20 cellular contexts compared by ENCODE assay signal in the genomic region with DNA sequence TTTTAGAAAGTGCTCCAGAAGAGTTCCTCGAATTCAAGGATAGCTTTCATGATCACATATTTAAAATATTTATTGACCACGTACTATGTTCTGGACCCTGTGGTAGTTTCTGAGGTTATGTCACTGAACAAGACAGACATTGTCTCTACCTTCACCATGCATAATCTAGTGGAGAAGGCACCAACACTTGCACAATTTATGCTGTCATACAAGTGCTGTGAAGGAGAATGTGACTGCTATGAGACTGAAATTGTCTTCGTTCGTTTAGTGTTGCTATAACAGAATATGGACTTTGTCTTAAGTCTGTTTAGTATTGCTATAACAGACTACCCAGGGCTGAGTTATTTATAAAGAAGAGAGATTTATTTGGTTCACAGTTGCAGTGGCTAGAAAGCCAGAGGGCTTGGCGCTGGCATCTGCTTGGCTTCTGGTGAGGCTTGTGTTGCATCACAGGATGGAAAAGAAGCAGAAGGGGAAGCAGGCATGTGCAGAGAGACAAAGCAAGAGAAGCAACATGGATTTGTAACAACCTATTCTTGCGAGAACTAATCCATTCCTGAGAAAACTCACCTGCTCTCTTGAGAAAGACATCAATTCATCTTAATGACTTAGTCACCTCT. TPM values are rescaled to one million over a fixed set of nuclear protein-coding genes. Genes with fewer than 3 reads are reported as not detected.
DNase-seq lines count a peak whose midpoint lies in the region; ATAC-seq and TF ChIP-seq lines count a peak whose summit lies in the region.
"Had no signal": no experiment of that assay in that cellular context is flagged by ENCODE, and none has a peak within 500 bp of the region (broad histone marks: within the 10 kb centered on the region; RNA-seq: fewer than 3 reads in every experiment).

No MANE protein-coding gene starts in this region.

- DNase-seq in CD14-positive monocyte (ENCODE audit: low spot score) (no peak), NB4 (ENCODE audit: low read depth) (peak; percentile 85), epithelial cell of esophagus (ENCODE audit: low read depth) (peak; percentile 30), pons (ENCODE audit: low spot score) (peak; percentile 29), epidermal melanocyte (ENCODE audit: insufficient read length, low spot score) (no peak), ecto neural progenitor cell (ENCODE audit: low spot score) (no peak)
- DNase-seq: activated CD4-positive, alpha-beta T cell treated with anti-CD3 and anti-CD28 coated beads, Interleukin-2, amount 50 U/mL, for 48 hours; activated T-cell treated with anti-CD3 and anti-CD28 coated beads, Interleukin-2, amount 50 U/mL, for 1 hour; body of pancreas; MG63; NCI-H2081; NCI-H526 treated with DMSO at 0.1 percent for 48 hours; PC-9; stimulated activated CD4-positive, alpha-beta T cell treated with anti-CD3 and anti-CD28 coated beads, Interleukin-2, amount 100 ng/mL, for 48 hours; SW 1271 had no signal

- H3K4me3 ChIP-seq in NB4 (ENCODE audit: low read depth, low read length): no peak overlapping the region
- no peak overlapping the region for H3K4me3 ChIP-seq in epithelial cell of esophagus (ENCODE audit: low read length)
- H3K4me3 ChIP-seq: body of pancreas, coronary artery, MG63, PC-9 had no signal

- peak overlapping the region in 5 of 7 donors; percentile 62 to 86 (median 68) for H3K27ac Mint-ChIP-seq in CD14-positive monocyte
- H3K27ac Mint-ChIP-seq: activated naive CD4-positive, alpha-beta T cell treated with anti-CD3 and anti-CD28 coated beads, Interleukin-2, amount 50 U/mL, for 24 hours; mesothelial cell of epicardium had no signal

- peaks cover 0 to 3% (median 0%) of the 10 kb centered on the region in 7 donors for H3K9me3 Mint-ChIP-seq in CD14-positive monocyte
- H3K9me3 Mint-ChIP-seq: activated naive CD4-positive, alpha-beta T cell treated with anti-CD3 and anti-CD28 coated beads, Interleukin-2, amount 50 U/mL, for 24 hours had no signal

- TF ChIP-seq POLR2A in NB4 (IDR thresholded peaks at IDR 0.05; ENCODE audit: extremely low read depth, insufficient read length): no peak

- no peak for ATAC-seq in HG03460 (IDR thresholded peaks at IDR 0.05; ENCODE audit: unreplicated experiment)
- no peak for ATAC-seq in HG03565 (IDR thresholded peaks at IDR 0.05; ENCODE audit: unreplicated experiment)
- ATAC-seq: body of pancreas had no signal

- TF ChIP-seq CTCF in CD14-positive monocyte (IDR thresholded peaks at IDR 0.05): no peak
- TF ChIP-seq CTCF in NB4 (IDR thresholded peaks at IDR 0.05; ENCODE audit: low read depth, low read length): no peak
- no peak for TF ChIP-seq CTCF in epithelial cell of esophagus (IDR thresholded peaks at IDR 0.05; ENCODE audit: insufficient read depth, low read depth, low read length, missing control alignments)

- H3K4me3 Mint-ChIP-seq in CD14-positive monocyte: no peak overlapping the region
- H3K4me3 Mint-ChIP-seq: activated naive CD4-positive, alpha-beta T cell treated with anti-CD3 and anti-CD28 coated beads, Interleukin-2, amount 50 U/mL, for 24 hours; mesothelial cell of epicardium had no signal

- H3K4me1 Mint-ChIP-seq in CD14-positive monocyte: peaks cover 44% of the 10 kb centered on the region

- H3K36me3 Mint-ChIP-seq in CD14-positive monocyte: peaks cover 0 to 5% of the 10 kb centered on the region in 2 donors
- H3K36me3 Mint-ChIP-seq: activated naive CD4-positive, alpha-beta T cell treated with anti-CD3 and anti-CD28 coated beads, Interleukin-2, amount 50 U/mL, for 24 hours; mesothelial cell of epicardium had no signal

- intact Hi-C loops in CD14-positive monocyte (cut with micrococcal nuclease): loop anchor here in 1 of 2 donors (5.0 kb wide), 1 partner anchor 97 kb away; no protein-coding TSS in a partner anchor

- H3K27me3 Mint-ChIP-seq in CD14-positive monocyte (ENCODE audit: low read depth in 3 of 3): peaks cover 0 to 13% (median 2%) of the 10 kb centered on the region in 3 donors
- H3K27me3 Mint-ChIP-seq: activated naive CD4-positive, alpha-beta T cell treated with anti-CD3 and anti-CD28 coated beads, Interleukin-2, amount 50 U/mL, for 24 hours had no signal

RNA-seq across cellular contexts. Expression of a gene that starts 50.0 kb away (rescaled TPM):
- not detected for polyA plus RNA-seq in CD14-positive monocyte

Comparison
In these comparisons a context has a peak if more than half of its experiments do, and no peak if none do; other contexts are left out.
1. DNase-seq: peak in NB4 (single experiment), epithelial cell of esophagus (single experiment) and pons (single experiment); none in CD14-positive monocyte (single experiment), epidermal melanocyte (single experiment) and ecto neural progenitor cell (single experiment).